In the genomic region with DNA sequence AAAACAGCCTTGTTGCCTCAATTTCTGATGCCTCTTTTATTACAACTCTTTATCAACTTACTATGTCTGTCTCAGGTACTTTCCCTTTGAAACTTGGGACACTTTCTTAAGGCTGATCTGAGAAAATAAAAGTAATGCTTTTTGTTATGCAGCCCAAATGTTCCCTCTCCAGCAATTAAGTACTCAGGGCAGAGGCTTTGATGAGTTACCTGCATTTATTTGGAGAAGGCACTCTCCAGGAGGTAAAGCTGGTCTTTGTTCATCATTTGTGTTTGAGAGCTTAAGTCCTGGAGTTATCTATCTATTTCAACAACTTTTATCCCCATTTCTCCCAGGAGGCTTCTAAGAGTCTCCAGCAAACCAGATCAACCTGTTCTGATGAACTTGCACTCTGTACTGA, we compare ENCODE assay signal across 16 cellular contexts.
"Had no signal": no experiment of that assay in that cellular context is flagged by ENCODE, and none has a peak within 500 bp of the region (broad histone marks: within the 10 kb centered on the region; RNA-seq: fewer than 3 reads in every experiment).

No MANE protein-coding gene starts in this region.

- H3K4me1 ChIP-seq: ascending aorta had no signal

- H3K27me3 ChIP-seq: ascending aorta, sigmoid colon, transverse colon had no signal

- H3K4me3 ChIP-seq: ascending aorta, dorsolateral prefrontal cortex, sigmoid colon, transverse colon had no signal

- ATAC-seq: activated CD4-positive, alpha-beta T cell treated with anti-CD3 and anti-CD28 coated beads for 36 hours; activated CD8-positive, alpha-beta T cell treated with anti-CD3 and anti-CD28 coated beads for 36 hours; activated naive CD8-positive, alpha-beta T cell treated with anti-CD3 and anti-CD28 coated beads, Interleukin-2, amount 50 U/mL, for 24 hours; esophagus mucosa; left ventricle myocardium superior had no signal

- DNase-seq: activated CD4-positive, alpha-beta T cell treated with anti-CD3 and anti-CD28 coated beads for 36 hours; activated CD8-positive, alpha-beta memory T cell treated with anti-CD3 and anti-CD28 coated beads, Interleukin-2, amount 50 U/mL, for 4 hours; activated CD8-positive, alpha-beta T cell treated with anti-CD3 and anti-CD28 coated beads for 36 hours; activated naive CD4-positive, alpha-beta T cell treated with Interleukin-2 at 50 U/mL for 16 hours; activated naive CD8-positive, alpha-beta T cell treated with anti-CD3 and anti-CD28 coated beads, Interleukin-2, amount 50 U/mL, for 24 hours; dorsolateral prefrontal cortex; glutamatergic neuron; kidney; left ventricle myocardium superior; mesenchymal stem cell; sigmoid colon; stimulated activated naive CD4-positive, alpha-beta T cell; substantia nigra; transverse colon had no signal

- H3K27ac ChIP-seq: ascending aorta, dorsolateral prefrontal cortex, sigmoid colon, transverse colon had no signal

- H3K9me3 ChIP-seq: ascending aorta, sigmoid colon, transverse colon had no signal

- H3K36me3 ChIP-seq: ascending aorta, sigmoid colon, transverse colon had no signal
